ENCODE assay signal across 24 cellular contexts in genomic region chr3:84989102-84989501, GRCh38. TPM values are rescaled to one million over a fixed set of nuclear protein-coding genes. Genes with fewer than 3 reads are reported as not detected.
DNase-seq lines count a peak whose midpoint lies in the region; ATAC-seq and TF ChIP-seq lines count a peak whose summit lies in the region.
"Had no signal": no experiment of that assay in that cellular context is flagged by ENCODE, and none has a peak within 500 bp of the region (broad histone marks: within the 10 kb centered on the region; RNA-seq: fewer than 3 reads in every experiment).

No MANE protein-coding gene starts in this region.

- TF ChIP-seq CTCF in BE2C (IDR thresholded peaks at IDR 0.05; ENCODE audit: low read depth, low read length) (no peak), GM23338 (conservative IDR thresholded peaks at IDR 0.05; ENCODE audit: low read depth in 2 of 2) (no peak), foreskin keratinocyte (conservative IDR thresholded peaks at IDR 0.05) (no peak)

- H3K4me1 Mint-ChIP-seq in GM23338, result peaks cover 51% of the 10 kb centered on the region

- 0 out of 2 replicates have a peak, but pooled peaks cover 3% of the 10 kb centered on the region for H3K79me2 ChIP-seq in GM23338 (replicated peaks; ENCODE audit: insufficient read depth)

- H3K27ac ChIP-seq in GM23338 (ENCODE audit: low read depth) (no peak overlapping the region), foreskin keratinocyte (peak overlapping the region; percentile 39)
- H3K27ac ChIP-seq: BLaER1 treated with 17β-estradiol and CSF1 and Interleukin-3, amounts not matched to agents 10 nM and 100 nM; C4-2B had no signal

- ATAC-seq in GM23338 (no peak), foreskin keratinocyte (no peak)
- ATAC-seq: CD8-positive, alpha-beta T cell had no signal

- H3K4me2 ChIP-seq in GM23338, result no peak overlapping the region
- H3K4me2 ChIP-seq: BLaER1 treated with 17β-estradiol and CSF1 and Interleukin-3, amounts not matched to agents 10 nM and 100 nM had no signal

- DNase-seq in BE2C (no peak), GM23338 (ENCODE audit: low spot score) (no peak), foreskin keratinocyte (no peak), putamen (ENCODE audit: low spot score) (no peak)
- DNase-seq in stimulated activated CD8-positive, alpha-beta memory T cell treated with anti-CD3 and anti-CD28 coated beads, Interleukin-4, amount 100 ng/mL, for 48 hours, result no peak
- DNase-seq in stimulated activated CD4-positive, alpha-beta T cell treated with anti-CD3 and anti-CD28 coated beads, Interleukin-15, amount 100 ng/mL, for 24 hours, result no peak
- DNase-seq: 8988T; ACHN; Caco-2; Calu3; CD4-positive, alpha-beta T cell; CD8-positive, alpha-beta T cell; DMS 273 treated with DMSO at 0.1 percent for 48 hours; DMS153; DMS53; DMS79; DND-41; EL; GDM1 had no signal

- H3K9me2 ChIP-seq in GM23338 (ENCODE audit: insufficient read depth), result no peaks in the 10 kb centered on the region

- no peak overlapping the region for H2AFZ ChIP-seq in GM23338

- H3K4me1 ChIP-seq in BE2C, result peaks cover 40% of the 10 kb centered on the region
- peaks cover 40% of the 10 kb centered on the region for H3K4me1 ChIP-seq in GM23338 (ENCODE audit: insufficient read depth)
- H3K4me1 ChIP-seq in foreskin keratinocyte, result no peaks in the 10 kb centered on the region
- H3K4me1 ChIP-seq: BLaER1 treated with 17β-estradiol and CSF1 and Interleukin-3, amounts not matched to agents 10 nM and 100 nM; Caco-2 had no signal

- no peaks in the 10 kb centered on the region for H3K9me3 ChIP-seq in BE2C
- H3K9me3 ChIP-seq: BLaER1 treated with 17β-estradiol and CSF1 and Interleukin-3, amounts not matched to agents 10 nM and 100 nM; Caco-2 had no signal

- no peaks in the 10 kb centered on the region for H3K36me3 Mint-ChIP-seq in GM23338 (ENCODE audit: low read depth)
- H3K36me3 Mint-ChIP-seq: CD8-positive, alpha-beta T cell had no signal

- no peak overlapping the region for H3K4me3 Mint-ChIP-seq in GM23338
- H3K4me3 Mint-ChIP-seq: CD4-positive, alpha-beta T cell; CD8-positive, alpha-beta T cell had no signal

- peak overlapping the region; percentile 47; the same call in 1 of the 2 replicates for H3K27ac Mint-ChIP-seq in GM23338
- H3K27ac Mint-ChIP-seq: CD4-positive, alpha-beta T cell; CD8-positive, alpha-beta T cell had no signal

- no peaks in the 10 kb centered on the region for H3K9me3 Mint-ChIP-seq in GM23338
- H3K9me3 Mint-ChIP-seq: CD4-positive, alpha-beta T cell had no signal

- H4K20me1 ChIP-seq in GM23338 (replicated peaks; ENCODE audit: insufficient read depth), result no peaks in the 10 kb centered on the region
- H4K20me1 ChIP-seq: BLaER1 treated with 17β-estradiol and CSF1 and Interleukin-3, amounts not matched to agents 10 nM and 100 nM had no signal

- H3K4me3 ChIP-seq in BE2C (ENCODE audit: low read depth, low read length), result peak overlapping the region; percentile 51
- no peak overlapping the region for H3K4me3 ChIP-seq in GM23338
- H3K4me3 ChIP-seq: BLaER1 treated with 17β-estradiol and CSF1 and Interleukin-3, amounts not matched to agents 10 nM and 100 nM had no signal

- H3K27me3 ChIP-seq in BE2C (no peaks in the 10 kb centered on the region), GM23338 (ENCODE audit: insufficient read depth) (no peaks in the 10 kb centered on the region), foreskin keratinocyte (no peaks in the 10 kb centered on the region)
- H3K27me3 ChIP-seq: BLaER1 treated with 17β-estradiol and CSF1 and Interleukin-3, amounts not matched to agents 10 nM and 100 nM had no signal

- H3K27me3 Mint-ChIP-seq in GM23338 (ENCODE audit: insufficient read depth, low read depth, poor library complexity), result peaks cover 1% of the 10 kb centered on the region
- H3K27me3 Mint-ChIP-seq: CD4-positive, alpha-beta T cell had no signal

- no peaks in the 10 kb centered on the region for H3F3A ChIP-seq in GM23338 (replicated peaks; ENCODE audit: low read depth)

- H3K36me3 ChIP-seq in BE2C, result no peaks in the 10 kb centered on the region
- H3K36me3 ChIP-seq in GM23338 (ENCODE audit: insufficient read depth), result no peaks in the 10 kb centered on the region
- H3K36me3 ChIP-seq: BLaER1 treated with 17β-estradiol and CSF1 and Interleukin-3, amounts not matched to agents 10 nM and 100 nM had no signal

TF ChIP-seq in GM23338, 12 proteins besides CTCF, POLR2A, EP300 and RAD21:
- TF ChIP-seq ETS1 (IDR thresholded peaks at IDR 0.05), result no peak
- TF ChIP-seq CREB1 (CRISPR knock-in tag; IDR thresholded peaks at IDR 0.05; ENCODE audit: low read depth), result no peak
- TF ChIP-seq POLR2AphosphoS5 (IDR thresholded peaks at IDR 0.05; ENCODE audit: low read depth), result no peak
- TF ChIP-seq NANOG (IDR thresholded peaks at IDR 0.05; ENCODE audit: borderline replicate concordance), result no peak
- no peak for TF ChIP-seq STAT1 (IDR thresholded peaks at IDR 0.05; ENCODE audit: unreplicated experiment)
- no peak for TF ChIP-seq REST (IDR thresholded peaks at IDR 0.05; ENCODE audit: unreplicated experiment)
- no peak for TF ChIP-seq EZH2 (IDR thresholded peaks at IDR 0.05; ENCODE audit: low read depth, unreplicated experiment)
- TF ChIP-seq ZNF331 (CRISPR knock-in tag; IDR thresholded peaks at IDR 0.05; ENCODE audit: low read depth), result no peak
- no peak for TF ChIP-seq JUNB (IDR thresholded peaks at IDR 0.05; ENCODE audit: unreplicated experiment)
- TF ChIP-seq ZNF114 (CRISPR knock-in tag; IDR thresholded peaks at IDR 0.05), result no peak

RNA-seq across cellular contexts. Expression of gene CADM2, which starts 30.3 kb away (rescaled TPM):
- polyA plus RNA-seq in BE2C (2012; ENCODE audit: insufficient read depth, insufficient read length, low read depth), result 20.3 TPM
- 13.3 and 16.4 TPM in 2 replicates for total RNA-seq in GM23338 (2014; rRNA removed; shearing (Covaris generic))
- polyA plus RNA-seq in GM23338 (2016; fragmentation: Nextera tagmentation; extraction: Ambion mirVana) (31.5 and 47.5 TPM in 2 replicates), foreskin keratinocyte (0.10 TPM in 1 of 2 replicates, not detected in the other)
- total RNA-seq in foreskin keratinocyte, result not detected in 2 replicates
- total RNA-seq: Caco-2, G401 had no signal
- polyA plus RNA-seq: AG04450, BJ had no signal

Comparison
In these comparisons a context has a peak if more than half of its experiments do, and no peak if none do; other contexts are left out.
1. RNA of gene CADM2, which starts 30.3 kb away (total RNA-seq): 13.3 to 16.4 TPM in GM23338; not detected in foreskin keratinocyte; every median in the first group is over 10 times any median in the second.